10 cellular contexts compared by ENCODE assay signal in the genomic region with DNA sequence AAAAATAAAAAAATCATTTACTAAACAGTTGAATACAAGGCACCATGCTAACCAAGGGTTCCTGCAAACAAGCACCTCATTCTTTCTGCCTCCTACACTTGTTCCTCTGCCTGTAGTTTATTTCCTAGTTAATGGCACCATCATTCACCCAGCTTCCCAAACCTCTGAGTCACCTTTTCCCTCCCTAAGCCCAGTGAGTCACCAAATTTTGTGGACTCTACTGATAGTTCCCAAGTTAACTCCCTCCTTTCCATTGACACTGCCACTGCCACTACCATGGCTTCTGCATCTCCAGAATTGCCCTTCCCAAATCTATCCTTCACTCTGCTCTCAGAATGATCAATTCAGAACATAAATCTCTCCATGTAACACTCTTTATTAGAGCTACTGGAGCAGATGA. TPM values are rescaled to one million over a fixed set of nuclear protein-coding genes. Genes with fewer than 3 reads are reported as not detected.
DNase-seq lines count a peak whose midpoint lies in the region; ATAC-seq and TF ChIP-seq lines count a peak whose summit lies in the region.
"Had no signal": no experiment of that assay in that cellular context is flagged by ENCODE, and none has a peak within 500 bp of the region (broad histone marks: within the 10 kb centered on the region; RNA-seq: fewer than 3 reads in every experiment).

No MANE protein-coding gene starts in this region.

- no peaks in the 10 kb centered on the region for H3K27me3 ChIP-seq in SJSA1 (replicated peaks)
- H3K27me3 ChIP-seq in suprapubic skin: no peaks in the 10 kb centered on the region

- TF ChIP-seq EP300 in suprapubic skin (IDR thresholded peaks at IDR 0.05): no peak

- H3K27ac ChIP-seq in SJSA1 (no peak overlapping the region), suprapubic skin (no peak overlapping the region)

- ATAC-seq in left lobe of liver: no peak
- ATAC-seq in GM19463 (IDR thresholded peaks at IDR 0.05; ENCODE audit: unreplicated experiment): no peak

- DNase-seq in HCEC 1CT (peak; percentile 89), SJSA1 (ENCODE audit: low read depth in 1 of 2, low spot score in 2 of 2) (peak; percentile 43 to 44), fibroblast of villous mesenchyme (ENCODE audit: low read depth) (peak; percentile 66), skeletal muscle cell (ENCODE audit: low read depth) (peak; percentile 35), ureter (ENCODE audit: low spot score) (no peak), left lobe of liver (ENCODE audit: low spot score) (no peak), suprapubic skin (ENCODE audit: low spot score in 2 of 2) (no peak)
- DNase-seq: naive B cell, NCI-H2081 treated with DMSO at 0.1 percent for 48 hours had no signal

- TF ChIP-seq CTCF in fibroblast of villous mesenchyme (IDR thresholded peaks at IDR 0.05; ENCODE audit: insufficient read depth, low read depth, low read length): no peak
- TF ChIP-seq CTCF in suprapubic skin (IDR thresholded peaks at IDR 0.05): no peak

- H3K36me3 ChIP-seq in SJSA1: no peaks in the 10 kb centered on the region
- no peaks in the 10 kb centered on the region for H3K36me3 ChIP-seq in suprapubic skin

- H3K4me1 ChIP-seq in SJSA1 (replicated peaks) (peaks cover 18% of the 10 kb centered on the region), suprapubic skin (peaks cover 8% of the 10 kb centered on the region)

- H3K9me3 ChIP-seq in SJSA1 (replicated peaks) (no peaks in the 10 kb centered on the region), suprapubic skin (no peaks in the 10 kb centered on the region)

- H3K4me3 ChIP-seq in SJSA1: no peak overlapping the region
- no peak overlapping the region for H3K4me3 ChIP-seq in fibroblast of villous mesenchyme (ENCODE audit: low read depth, low read length)
- H3K4me3 ChIP-seq in skeletal muscle cell (ENCODE audit: low read depth, low read length): no peak overlapping the region
- H3K4me3 ChIP-seq in suprapubic skin: no peak overlapping the region

- TF ChIP-seq POLR2A in suprapubic skin (IDR thresholded peaks at IDR 0.05): no peak

RNA-seq across cellular contexts. Expression of a gene that starts 2.0 kb away (rescaled TPM):
- not detected in 2 replicates for total RNA-seq in SJSA1 (2014; rRNA removed; shearing (Covaris generic))
- total RNA-seq in fibroblast of villous mesenchyme (not detected in 2 replicates), ureter (0.49 TPM), left lobe of liver (0.13 TPM), suprapubic skin (under 1 TPM in 2 of 4 donors, not detected in 2; 0.26 to 0.81 TPM)

RNA-seq across cellular contexts. Expression of a gene that starts 54.0 kb away (rescaled TPM):
- total RNA-seq in SJSA1 (2014; rRNA removed; shearing (Covaris generic)): 20.4 and 35.0 TPM in 2 replicates
- 18.4 and 38.4 TPM in 2 replicates for total RNA-seq in fibroblast of villous mesenchyme
- total RNA-seq in ureter: 36.8 TPM
- total RNA-seq in left lobe of liver: 15.8 TPM
- 10 to 100 TPM in 3 of 4 donors, 1 to 10 TPM in 1; 9.0 to 23.4 (median 16.6) TPM for total RNA-seq in suprapubic skin

Comparison
In these comparisons a context has a peak if more than half of its experiments do, and no peak if none do; other contexts are left out.
1. DNase-seq: peak in HCEC 1CT (single experiment), SJSA1 (2 of 2), fibroblast of villous mesenchyme (single experiment) and skeletal muscle cell (single experiment); none in ureter (single experiment), left lobe of liver (single experiment) and suprapubic skin (0 of 2).